11 cellular contexts compared by ENCODE assay signal in genomic region chr2:205731521-205731965, GRCh38. TPM values are rescaled to one million over a fixed set of nuclear protein-coding genes. Genes with fewer than 3 reads are reported as not detected.
DNase-seq lines count a peak whose midpoint lies in the region; ATAC-seq and TF ChIP-seq lines count a peak whose summit lies in the region.
"Had no signal": no experiment of that assay in that cellular context is flagged by ENCODE, and none has a peak within 500 bp of the region (broad histone marks: within the 10 kb centered on the region; RNA-seq: fewer than 3 reads in every experiment).

No MANE protein-coding gene starts in this region.

- H3K9me2 ChIP-seq in hepatocyte (replicated peaks; ENCODE audit: insufficient read depth), result no peaks in the 10 kb centered on the region

- no peak overlapping the region for H3K4me2 ChIP-seq in hepatocyte

- POLR2A ChIA-PET in AG04449 (lab: Yijun Ruan, JAX), result interaction anchor here (0.7 to 3.0 kb wide), 13 partner anchors 17 to 259 kb away, joined by 3 to 42 read pairs (median 4); partner anchors contain the start of gene NRP2

- no peak overlapping the region for H2AFZ ChIP-seq in hepatocyte

- peak; percentile 75 for ATAC-seq in GM21367 (IDR thresholded peaks at IDR 0.05; ENCODE audit: unreplicated experiment)
- ATAC-seq: activated CD4-positive, CD25-positive, alpha-beta regulatory T cell treated with anti-CD3 and anti-CD28 coated beads, Interleukin-2, amount 50 U/mL, for 24 hours had no signal

- TF ChIP-seq CTCF in AG04449 (IDR thresholded peaks at IDR 0.05; ENCODE audit: insufficient read depth, low read length, missing control alignments) (no peak), hepatocyte (IDR thresholded peaks at IDR 0.05; ENCODE audit: poor library complexity) (no peak)

- H3K9me3 ChIP-seq in hepatocyte (ENCODE audit: low read depth), result no peaks in the 10 kb centered on the region

- H3K27ac ChIP-seq in hepatocyte, result peak overlapping the region; percentile 11
- H3K27ac ChIP-seq: C4-2B had no signal

- WGBS in hepatocyte (ENCODE audit: low lambda C conversion rate, missing lambda C conversion rate), result 39% methylated on average over 5 of the region's 5 CpGs

- H3K27me3 ChIP-seq in hepatocyte, result no peaks in the 10 kb centered on the region

- peaks cover 30% of the 10 kb centered on the region for H3K4me1 ChIP-seq in hepatocyte (ENCODE audit: insufficient read depth)

- H3K36me3 ChIP-seq in hepatocyte (replicated peaks; ENCODE audit: insufficient read depth, low read depth), result no peaks in the 10 kb centered on the region

- CTCF ChIA-PET in AG04449 (lab: Yijun Ruan, JAX), result interaction anchor here (1.1 to 3.2 kb wide), 7 partner anchors 9 to 194 kb away, joined by 3 to 11 read pairs (median 9); no protein-coding TSS in a partner anchor

- DNase-seq in AG04449 (ENCODE audit: low read depth, low spot score) (peak; percentile 99), NCI-H226 (peak; percentile 72), hepatocyte (ENCODE audit: low spot score) (peak; percentile 50), NCI-H1105 (lab: John Stamatoyannopoulos, UW) (no peak), NCI-H2081 treated with DMSO at 0.1 percent for 48 hours (lab: John Stamatoyannopoulos, UW) (no peak), amygdala (lab: John Stamatoyannopoulos, UW) (no peak)
- DNase-seq in stimulated activated CD4-positive, alpha-beta T cell treated with anti-CD3 and anti-CD28 coated beads, Interleukin-4, amount 100 ng/mL, for 24 hours, result no peak
- DNase-seq: cerebellar nuclear complex had no signal

- no peaks in the 10 kb centered on the region for H3K79me2 ChIP-seq in hepatocyte

- H3K4me3 ChIP-seq in AG04449 (ENCODE audit: low read depth, low read length) (no peak overlapping the region), hepatocyte (no peak overlapping the region)

- no peaks in the 10 kb centered on the region for H4K20me1 ChIP-seq in hepatocyte (ENCODE audit: insufficient read depth, poor library complexity, severe bottlenecking)

RNA-seq across cellular contexts. Expression of gene NRP2, which starts 49.2 kb away (rescaled TPM):
- total RNA-seq in hepatocyte, result 60.2 and 79.2 TPM in 2 replicates
- polyA plus RNA-seq in hepatocyte, result 61.0 and 74.6 TPM in 2 replicates

Comparison
In these comparisons a context has a peak if more than half of its experiments do, and no peak if none do; other contexts are left out.
1. DNase-seq: peak in AG04449 (single experiment), NCI-H226 (single experiment) and hepatocyte (single experiment); none in NCI-H1105 (single experiment), NCI-H2081 treated with DMSO at 0.1 percent for 48 hours (single experiment), amygdala (0 of 56) and stimulated activated CD4-positive, alpha-beta T cell treated with anti-CD3 and anti-CD28 coated beads, Interleukin-4, amount 100 ng/mL, for 24 hours (single experiment).